In the genomic region with DNA sequence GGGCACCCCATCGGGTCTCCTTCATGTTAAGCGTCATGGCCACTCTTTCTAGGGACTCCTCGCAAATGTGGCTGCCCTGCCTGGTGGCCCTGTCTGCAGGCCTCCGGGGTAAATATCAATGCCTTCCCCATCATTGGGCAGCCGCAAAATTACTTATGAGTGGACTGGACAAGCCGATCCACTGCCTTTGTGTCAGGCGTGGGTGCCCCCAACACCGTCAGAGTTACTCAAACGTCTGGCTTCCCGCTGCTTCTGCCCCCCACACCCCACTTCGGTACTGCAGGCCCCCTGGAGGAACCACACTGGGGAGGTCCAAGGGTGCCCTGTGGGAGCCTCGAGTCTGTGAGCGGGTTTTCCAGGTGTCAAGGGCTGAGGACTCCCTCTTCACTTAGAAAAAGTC, we compare ENCODE assay signal across 33 cellular contexts. TPM values are rescaled to one million over a fixed set of nuclear protein-coding genes. Genes with fewer than 3 reads are reported as not detected.
"Had no signal": no experiment of that assay in that cellular context is flagged by ENCODE, and none has a peak within 500 bp of the region (broad histone marks: within the 10 kb centered on the region; RNA-seq: fewer than 3 reads in every experiment).

No MANE protein-coding gene starts in this region.

- H3K9me3 ChIP-seq: adrenal gland, body of pancreas, breast epithelium, Peyer's patch had no signal

- H3K36me3 ChIP-seq: adrenal gland, breast epithelium, Peyer's patch had no signal

- H3K4me3 ChIP-seq: adrenal gland, body of pancreas, breast epithelium, Peyer's patch had no signal

- DNase-seq: activated CD4-positive, alpha-beta memory T cell treated with anti-CD3 and anti-CD28 coated beads, Interleukin-2, amount 10 ng/mL, durations not matched to agents 7 days and 5 days; activated CD4-positive, alpha-beta T cell treated with anti-CD3 and anti-CD28 coated beads for 1 hour; activated CD4-positive, alpha-beta T cell treated with anti-CD3 and anti-CD28 coated beads for 48 hours; activated CD4-positive, CD25-positive, alpha-beta regulatory T cell; activated CD8-positive, alpha-beta memory T cell treated with anti-CD3 and anti-CD28 coated beads for 24 hours; activated CD8-positive, alpha-beta memory T cell treated with anti-CD3 and anti-CD28 coated beads, Interleukin-2, amount 10 ng/mL, durations not matched to agents 7 days and 5 days; activated effector memory CD4-positive, alpha-beta T cell treated with anti-CD3 and anti-CD28 coated beads, Interleukin-2, amount 50 U/mL, for 16 hours; activated naive CD4-positive, alpha-beta T cell treated with Interleukin-2 at 50 U/mL for 16 hours; activated T-cell treated with anti-CD3 and anti-CD28 coated beads, Interleukin-2, amount 50 U/mL, for 1 hour; activated T-cell treated with anti-CD3 and anti-CD28 coated beads, Interleukin-2, amount 50 U/mL, for 72 hours; cerebellar nuclear complex; MM.1S; MV-4-11; NCI-H1092; NCI-H1436 treated with DMSO at 0.1 percent for 48 hours; NCI-H1694 treated with DMSO at 0.1 percent for 48 hours; NCI-H2029; NCI-H345; NCI-H526; NCI-H748 treated with DMSO at 0.1 percent for 48 hours; NK-92 treated with Interleukin-12 subunit alpha and Interleukin-12 subunit beta, amount 100 ng/mL, for 24 hours; PC-3; Peyer's patch; RPMI8226; SIG-M5; T-cell; T-helper 17 cell; T-helper 9 cell had no signal

- H3K36me3 Mint-ChIP-seq: activated CD8-positive, alpha-beta memory T cell treated with anti-CD3 and anti-CD28 coated beads, Interleukin-2, amount 10 ng/mL, durations not matched to agents 7 days and 5 days; activated naive CD4-positive, alpha-beta T cell treated with anti-CD3 and anti-CD28 coated beads, Interleukin-2, amount 50 U/mL, for 72 hours had no signal

- H3K4me3 Mint-ChIP-seq: activated CD4-positive, alpha-beta memory T cell treated with anti-CD3 and anti-CD28 coated beads, Interleukin-2, amount 10 ng/mL, durations not matched to agents 7 days and 5 days; activated CD8-positive, alpha-beta memory T cell treated with anti-CD3 and anti-CD28 coated beads, Interleukin-2, amount 10 ng/mL, durations not matched to agents 7 days and 5 days; activated T-cell treated with anti-CD3 and anti-CD28 coated beads, Interleukin-2, amount 50 U/mL, for 72 hours; activated T-helper 17 cell treated with anti-CD3 and anti-CD28 coated beads, Interleukin-2, amount 50 U/mL, for 72 hours; T-cell; T-helper 17 cell had no signal

- H3K4me1 Mint-ChIP-seq: activated CD4-positive, alpha-beta memory T cell treated with anti-CD3 and anti-CD28 coated beads, Interleukin-2, amount 10 ng/mL, durations not matched to agents 7 days and 5 days; activated CD8-positive, alpha-beta memory T cell treated with anti-CD3 and anti-CD28 coated beads, Interleukin-2, amount 10 ng/mL, durations not matched to agents 7 days and 5 days; activated T-helper 17 cell treated with anti-CD3 and anti-CD28 coated beads, Interleukin-2, amount 50 U/mL, for 72 hours had no signal

- H3K9me3 Mint-ChIP-seq: activated CD4-positive, alpha-beta memory T cell treated with anti-CD3 and anti-CD28 coated beads, Interleukin-2, amount 10 ng/mL, durations not matched to agents 7 days and 5 days; activated naive CD4-positive, alpha-beta T cell treated with anti-CD3 and anti-CD28 coated beads, Interleukin-2, amount 50 U/mL, for 72 hours; activated T-cell treated with anti-CD3 and anti-CD28 coated beads, Interleukin-2, amount 50 U/mL, for 72 hours; activated T-helper 17 cell treated with anti-CD3 and anti-CD28 coated beads, Interleukin-2, amount 50 U/mL, for 72 hours; T-cell had no signal

- H3K27ac Mint-ChIP-seq: activated CD4-positive, alpha-beta memory T cell treated with anti-CD3 and anti-CD28 coated beads, Interleukin-2, amount 10 ng/mL, durations not matched to agents 7 days and 5 days; activated CD8-positive, alpha-beta memory T cell treated with anti-CD3 and anti-CD28 coated beads, Interleukin-2, amount 10 ng/mL, durations not matched to agents 7 days and 5 days; activated naive CD4-positive, alpha-beta T cell treated with anti-CD3 and anti-CD28 coated beads, Interleukin-2, amount 50 U/mL, for 72 hours; activated T-cell treated with anti-CD3 and anti-CD28 coated beads, Interleukin-2, amount 50 U/mL, for 72 hours; activated T-helper 17 cell treated with anti-CD3 and anti-CD28 coated beads, Interleukin-2, amount 50 U/mL, for 72 hours; T-cell; T-helper 17 cell had no signal

RNA-seq across cellular contexts. Expression of gene LHX3, which starts 3.8 kb away (rescaled TPM):
- polyA plus RNA-seq: adrenal gland had no signal
